Comparison of ENCODE assay signal across 8 cellular contexts in genomic region chr6:47414517-47415167, GRCh38.
A peak's percentile ranks its signal among the peaks of the same experiment; 100 is the strongest.
DNase-seq lines count a peak whose midpoint lies in the region; ATAC-seq and TF ChIP-seq lines count a peak whose summit lies in the region.

No MANE protein-coding gene starts in this region.

- H3K9ac ChIP-seq in skeletal muscle satellite cell (ENCODE audit: low read depth, low read length), result peak overlapping the region; percentile 69

- 34 to 48% methylated on average over 11 of the region's 11 CpGs for WGBS in heart right ventricle, 2 donors

- peaks cover 0 to 23% (median 5%) of the 10 kb centered on the region in 9 donors for H3K4me1 ChIP-seq in heart right ventricle
- no peaks in the 10 kb centered on the region for H3K4me1 ChIP-seq in skeletal muscle satellite cell (ENCODE audit: control insufficient read depth, insufficient read depth, low read length)

- H3K4me3 ChIP-seq in GM06990 (replicated peaks; ENCODE audit: low read depth, low read length) (peak overlapping the region; percentile 48), heart right ventricle (peak overlapping the region in 9 of 10 donors; percentile 1 to 54 (median 47)), skeletal muscle satellite cell (ENCODE audit: low read length) (peak overlapping the region; percentile 67)

- H3K9me3 Mint-ChIP-seq in activated CD8-positive, alpha-beta T cell treated with anti-CD3 and anti-CD28 coated beads, Interleukin-2, amount 10 ng/mL, durations not matched to agents 7 days and 5 days (ENCODE audit: insufficient read depth), result peaks cover 12% of the 10 kb centered on the region

- H3K27ac ChIP-seq in heart right ventricle, result peak overlapping the region in 8 of 10 donors; percentile 14 to 83 (median 60)

- H3K36me3 ChIP-seq in GM06990 (ENCODE audit: control insufficient read depth, insufficient read depth, low read length) (no peaks in the 10 kb centered on the region), heart right ventricle (no peaks in the 10 kb centered on the region), skeletal muscle satellite cell (ENCODE audit: insufficient read depth, low read length) (no peaks in the 10 kb centered on the region)

- H3K4me2 ChIP-seq in skeletal muscle satellite cell (ENCODE audit: low read length), result peak overlapping the region; percentile 85

- no peaks in the 10 kb centered on the region for H3K9me3 ChIP-seq in heart right ventricle
- H3K9me3 ChIP-seq in skeletal muscle satellite cell (replicated peaks; ENCODE audit: low read length), result no peaks in the 10 kb centered on the region

- TF ChIP-seq CTCF in GM06990 (IDR thresholded peaks at IDR 0.05; ENCODE audit: insufficient read depth, low read length, poor library complexity, severe bottlenecking), result no peak
- TF ChIP-seq CTCF in heart right ventricle (IDR thresholded peaks at IDR 0.05), result no peak

- H3K36me3 Mint-ChIP-seq in activated CD8-positive, alpha-beta T cell treated with anti-CD3 and anti-CD28 coated beads, Interleukin-2, amount 10 ng/mL, durations not matched to agents 7 days and 5 days (ENCODE audit: low read depth), result peaks cover 11% of the 10 kb centered on the region

- H3K27me3 ChIP-seq in GM06990 (replicated peaks; ENCODE audit: control insufficient read depth, insufficient read depth, low read length) (no peaks in the 10 kb centered on the region), heart right ventricle (no peaks in the 10 kb centered on the region), skeletal muscle satellite cell (ENCODE audit: control insufficient read depth, insufficient read depth, low read length) (no peaks in the 10 kb centered on the region)

- H3K27me3 Mint-ChIP-seq in activated CD8-positive, alpha-beta T cell treated with anti-CD3 and anti-CD28 coated beads, Interleukin-2, amount 10 ng/mL, durations not matched to agents 7 days and 5 days (ENCODE audit: low read depth), result peaks cover 5% of the 10 kb centered on the region

- H3K4me3 Mint-ChIP-seq in activated CD8-positive, alpha-beta T cell treated with anti-CD3 and anti-CD28 coated beads, Interleukin-2, amount 10 ng/mL, durations not matched to agents 7 days and 5 days, result peak overlapping the region; percentile 81

- peak overlapping the region; percentile 86 for H3K27ac Mint-ChIP-seq in activated CD8-positive, alpha-beta T cell treated with anti-CD3 and anti-CD28 coated beads, Interleukin-2, amount 10 ng/mL, durations not matched to agents 7 days and 5 days

- DNase-seq in GM06990 (ENCODE audit: extremely low read depth, insufficient read length), result peak; percentile 52
- DNase-seq in HT1080 (ENCODE audit: low read depth), result peak; percentile 46
- DNase-seq in activated CD8-positive, alpha-beta T cell treated with anti-CD3 and anti-CD28 coated beads, Interleukin-2, amount 10 ng/mL, durations not matched to agents 7 days and 5 days, result peak; percentile 44
- peak in 1 of 2 donors; percentile 15 for DNase-seq in heart right ventricle
- no peak for DNase-seq in NCI-H2081 (lab: John Stamatoyannopoulos, UW)
- no peak for DNase-seq in occipital lobe (lab: John Stamatoyannopoulos, UW)

- peak; percentile 79 for ATAC-seq in GM21526 (IDR thresholded peaks at IDR 0.05; ENCODE audit: low FRiP score, unreplicated experiment)
- ATAC-seq in activated CD8-positive, alpha-beta T cell treated with anti-CD3 and anti-CD28 coated beads, Interleukin-2, amount 10 ng/mL, durations not matched to agents 7 days and 5 days, result peak; percentile 74
- peak in 5 of 8 donors; percentile 60 to 74 (median 70) for ATAC-seq in heart right ventricle

- peaks cover 29% of the 10 kb centered on the region for H3K4me1 Mint-ChIP-seq in activated CD8-positive, alpha-beta T cell treated with anti-CD3 and anti-CD28 coated beads, Interleukin-2, amount 10 ng/mL, durations not matched to agents 7 days and 5 days (ENCODE audit: low read depth)

- POLR2A ChIA-PET in activated CD8-positive, alpha-beta T cell treated with anti-CD3 and anti-CD28 coated beads, Interleukin-2, amount 10 ng/mL, durations not matched to agents 7 days and 5 days (lab: Charles Lee), result interaction anchor here (0.8 to 4.6 kb wide), 6 partner anchors 15 to 217 kb away, joined by 3 to 74 read pairs (median 3); partner anchors contain the start of gene CD2AP

- CTCF ChIA-PET in activated CD8-positive, alpha-beta T cell treated with anti-CD3 and anti-CD28 coated beads, Interleukin-2, amount 10 ng/mL, durations not matched to agents 7 days and 5 days (lab: Charles Lee), result interaction anchor here (0.9 to 4.3 kb wide), 19 partner anchors 10 to 372 kb away, joined by 3 to 63 read pairs (median 4); partner anchors contain the start of gene CD2AP

- intact Hi-C loops in heart right ventricle (cut with DNase I), result loop anchor here in 9 of 10 donors (2.0 to 10.0 kb wide), 16 partner anchors 60 to 368 kb away; partner anchors contain the start of genes CD2AP (in 6 of the 9) and OPN5 (in 4 of the 9)

Comparison
In these comparisons a context has a peak if more than half of its experiments do, and no peak if none do; other contexts are left out.
1. DNase-seq: peak in GM06990 (single experiment), HT1080 (single experiment) and activated CD8-positive, alpha-beta T cell treated with anti-CD3 and anti-CD28 coated beads, Interleukin-2, amount 10 ng/mL, durations not matched to agents 7 days and 5 days (single experiment); none in NCI-H2081 (0 of 2) and occipital lobe (single experiment).
2. Peak in every context shown above with its lines, with median percentiles within 50 percentile points of each other: H3K4me3 ChIP-seq and ATAC-seq.